Comparison of ENCODE assay signal across 1 cellular context in the genomic region with DNA sequence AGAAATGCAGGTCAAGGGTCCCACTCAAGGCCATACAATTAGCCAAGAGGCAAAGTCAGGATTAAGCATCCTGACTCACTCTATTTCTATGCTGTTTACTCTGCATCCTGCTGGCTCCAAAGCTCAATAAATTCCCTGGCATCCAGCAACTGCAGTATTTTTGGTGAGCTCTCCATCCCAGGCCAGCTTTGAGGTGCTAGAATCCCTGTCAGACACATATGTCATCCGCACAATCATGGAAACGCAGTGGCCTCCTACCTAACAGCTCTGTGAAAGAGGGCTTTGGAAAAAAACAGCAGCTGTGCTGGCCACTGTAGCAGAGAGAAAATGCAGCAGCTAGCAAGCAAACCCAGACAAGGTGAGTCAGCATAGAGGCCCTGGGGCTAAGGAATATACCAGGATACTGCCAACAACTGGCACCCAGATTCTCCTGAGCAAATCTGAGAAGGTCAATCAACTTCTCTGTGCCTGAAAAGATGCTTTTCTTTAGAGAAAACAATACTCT.
TF ChIP-seq lines count a peak whose summit lies in the region.

No MANE protein-coding gene starts in this region.

TF ChIP-seq in GM23338, 12 proteins besides CTCF, POLR2A, EP300 and RAD21 (continued from another document):
- TF ChIP-seq, protein P1, sequence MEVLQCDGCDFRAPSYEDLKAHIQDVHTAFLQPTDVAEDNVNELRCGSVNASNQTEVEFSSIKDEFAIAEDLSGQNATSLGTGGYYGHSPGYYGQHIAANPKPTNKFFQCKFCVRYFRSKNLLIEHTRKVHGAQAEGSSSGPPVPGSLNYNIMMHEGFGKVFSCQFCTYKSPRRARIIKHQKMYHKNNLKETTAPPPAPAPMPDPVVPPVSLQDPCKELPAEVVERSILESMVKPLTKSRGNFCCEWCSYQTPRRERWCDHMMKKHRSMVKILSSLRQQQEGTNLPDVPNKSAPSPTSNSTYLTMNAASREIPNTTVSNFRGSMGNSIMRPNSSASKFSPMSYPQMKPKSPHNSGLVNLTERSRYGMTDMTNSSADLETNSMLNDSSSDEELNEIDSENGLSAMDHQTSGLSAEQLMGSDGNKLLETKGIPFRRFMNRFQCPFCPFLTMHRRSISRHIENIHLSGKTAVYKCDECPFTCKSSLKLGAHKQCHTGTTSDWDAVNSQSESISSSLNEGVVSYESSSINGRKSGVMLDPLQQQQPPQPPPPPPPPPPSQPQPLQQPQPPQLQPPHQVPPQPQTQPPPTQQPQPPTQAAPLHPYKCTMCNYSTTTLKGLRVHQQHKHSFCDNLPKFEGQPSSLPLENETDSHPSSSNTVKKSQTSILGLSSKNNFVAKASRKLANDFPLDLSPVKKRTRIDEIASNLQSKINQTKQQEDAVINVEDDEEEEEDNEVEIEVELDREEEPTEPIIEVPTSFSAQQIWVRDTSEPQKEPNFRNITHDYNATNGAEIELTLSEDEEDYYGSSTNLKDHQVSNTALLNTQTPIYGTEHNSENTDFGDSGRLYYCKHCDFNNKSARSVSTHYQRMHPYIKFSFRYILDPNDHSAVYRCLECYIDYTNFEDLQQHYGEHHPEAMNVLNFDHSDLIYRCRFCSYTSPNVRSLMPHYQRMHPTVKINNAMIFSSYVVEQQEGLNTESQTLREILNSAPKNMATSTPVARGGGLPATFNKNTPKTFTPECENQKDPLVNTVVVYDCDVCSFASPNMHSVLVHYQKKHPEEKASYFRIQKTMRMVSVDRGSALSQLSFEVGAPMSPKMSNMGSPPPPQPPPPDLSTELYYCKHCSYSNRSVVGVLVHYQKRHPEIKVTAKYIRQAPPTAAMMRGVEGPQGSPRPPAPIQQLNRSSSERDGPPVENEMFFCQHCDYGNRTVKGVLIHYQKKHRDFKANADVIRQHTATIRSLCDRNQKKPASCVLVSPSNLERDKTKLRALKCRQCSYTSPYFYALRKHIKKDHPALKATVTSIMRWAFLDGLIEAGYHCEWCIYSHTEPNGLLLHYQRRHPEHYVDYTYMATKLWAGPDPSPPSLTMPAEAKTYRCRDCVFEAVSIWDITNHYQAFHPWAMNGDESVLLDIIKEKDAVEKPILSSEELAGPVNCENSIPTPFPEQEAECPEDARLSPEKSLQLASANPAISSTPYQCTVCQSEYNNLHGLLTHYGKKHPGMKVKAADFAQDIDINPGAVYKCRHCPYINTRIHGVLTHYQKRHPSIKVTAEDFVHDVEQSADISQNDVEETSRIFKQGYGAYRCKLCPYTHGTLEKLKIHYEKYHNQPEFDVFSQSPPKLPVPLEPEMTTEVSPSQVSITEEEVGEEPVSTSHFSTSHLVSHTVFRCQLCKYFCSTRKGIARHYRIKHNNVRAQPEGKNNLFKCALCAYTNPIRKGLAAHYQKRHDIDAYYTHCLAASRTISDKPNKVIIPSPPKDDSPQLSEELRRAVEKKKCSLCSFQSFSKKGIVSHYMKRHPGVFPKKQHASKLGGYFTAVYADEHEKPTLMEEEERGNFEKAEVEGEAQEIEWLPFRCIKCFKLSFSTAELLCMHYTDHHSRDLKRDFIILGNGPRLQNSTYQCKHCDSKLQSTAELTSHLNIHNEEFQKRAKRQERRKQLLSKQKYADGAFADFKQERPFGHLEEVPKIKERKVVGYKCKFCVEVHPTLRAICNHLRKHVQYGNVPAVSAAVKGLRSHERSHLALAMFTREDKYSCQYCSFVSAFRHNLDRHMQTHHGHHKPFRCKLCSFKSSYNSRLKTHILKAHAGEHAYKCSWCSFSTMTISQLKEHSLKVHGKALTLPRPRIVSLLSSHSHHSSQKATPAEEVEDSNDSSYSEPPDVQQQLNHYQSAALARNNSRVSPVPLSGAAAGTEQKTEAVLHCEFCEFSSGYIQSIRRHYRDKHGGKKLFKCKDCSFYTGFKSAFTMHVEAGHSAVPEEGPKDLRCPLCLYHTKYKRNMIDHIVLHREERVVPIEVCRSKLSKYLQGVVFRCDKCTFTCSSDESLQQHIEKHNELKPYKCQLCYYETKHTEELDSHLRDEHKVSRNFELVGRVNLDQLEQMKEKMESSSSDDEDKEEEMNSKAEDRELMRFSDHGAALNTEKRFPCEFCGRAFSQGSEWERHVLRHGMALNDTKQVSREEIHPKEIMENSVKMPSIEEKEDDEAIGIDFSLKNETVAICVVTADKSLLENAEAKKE (CRISPR knock-in tag; IDR thresholded peaks at IDR 0.05) = no peak
